In genomic region chr4:148359769-148360168, GRCh38 we compare ENCODE assay signal across 23 cellular contexts.
DNase-seq lines count a peak whose midpoint lies in the region; ATAC-seq and TF ChIP-seq lines count a peak whose summit lies in the region.
"Had no signal": no experiment of that assay in that cellular context is flagged by ENCODE, and none has a peak within 500 bp of the region (broad histone marks: within the 10 kb centered on the region; RNA-seq: fewer than 3 reads in every experiment).

No MANE protein-coding gene starts in this region.

- intact Hi-C loops in CD4-positive, alpha-beta T cell (cut with DNase I, micrococcal nuclease), result no loop called here
- intact Hi-C loops in CD8-positive, alpha-beta T cell (cut with DNase I, micrococcal nuclease), result no loop called here
- intact Hi-C loops in breast epithelium (cut with DNase I; ENCODE audit: low total_unique reads), result no loop called here

- no peaks in the 10 kb centered on the region for H3K9me3 ChIP-seq in CD4-positive, alpha-beta T cell (ENCODE audit: control insufficient read depth, low read length)
- no peaks in the 10 kb centered on the region for H3K9me3 ChIP-seq in CD8-positive, alpha-beta T cell (ENCODE audit: low read length)
- no peaks in the 10 kb centered on the region for H3K9me3 ChIP-seq in breast epithelium
- H3K9me3 ChIP-seq: MG63, SJCRH30 had no signal

- H3K36me3 ChIP-seq in CD8-positive, alpha-beta T cell (ENCODE audit: insufficient read depth, low read length), result no peaks in the 10 kb centered on the region
- H3K36me3 ChIP-seq in breast epithelium, result no peaks in the 10 kb centered on the region
- H3K36me3 ChIP-seq: MG63, SJCRH30 had no signal

- H3K27me3 ChIP-seq in CD4-positive, alpha-beta T cell (ENCODE audit: control insufficient read depth, insufficient read depth, low read length), result no peaks in the 10 kb centered on the region
- no peaks in the 10 kb centered on the region for H3K27me3 ChIP-seq in CD8-positive, alpha-beta T cell (ENCODE audit: insufficient read depth, low read length)
- no peaks in the 10 kb centered on the region for H3K27me3 ChIP-seq in breast epithelium
- H3K27me3 ChIP-seq: MG63, SJCRH30 had no signal

- H3K4me1 ChIP-seq in CD8-positive, alpha-beta T cell (ENCODE audit: insufficient read depth, low read length), result peaks cover 20% of the 10 kb centered on the region
- no peaks in the 10 kb centered on the region for H3K4me1 ChIP-seq in breast epithelium
- H3K4me1 ChIP-seq: SJCRH30 had no signal

- POLR2A ChIA-PET in CD4-positive, alpha-beta T cell (lab: Charles Lee), result interaction anchor here (1.3 kb wide), 1 partner anchor 82 kb away, joined by 3 read pairs; the partner anchor contains the start of gene NR3C2
- POLR2A ChIA-PET in CD8-positive, alpha-beta T cell (lab: Charles Lee), result no interaction called here

- no peak overlapping the region for H3K27ac ChIP-seq in CD4-positive, alpha-beta T cell (ENCODE audit: low read depth, low read length)
- H3K27ac ChIP-seq in CD8-positive, alpha-beta T cell (ENCODE audit: low read depth, low read length), result no peak overlapping the region
- no peak overlapping the region for H3K27ac ChIP-seq in breast epithelium
- H3K27ac ChIP-seq: SJCRH30 had no signal

- DNase-seq in CD4-positive, alpha-beta T cell, result no peak
- DNase-seq in CD8-positive, alpha-beta T cell, result no peak
- DNase-seq in activated naive CD8-positive, alpha-beta T cell treated with anti-CD3 and anti-CD28 coated beads for 36 hours, result no peak
- DNase-seq in iPS DF 4.7 (ENCODE audit: extremely low read depth, low spot score), result peak; percentile 14
- no peak for DNase-seq in A172 (ENCODE audit: low spot score)
- no peak for DNase-seq in breast epithelium (ENCODE audit: low spot score in 2 of 2)
- DNase-seq in NCI-H187 (lab: John Stamatoyannopoulos, UW), result no peak
- DNase-seq: AML-193, COR-L47, DMS 273 treated with DMSO at 0.1 percent for 48 hours, GDM1, HCEC 1CT, Kasumi-1, MG63, NCI-H1048, NCI-H1436, NCI-H2029 treated with DMSO at 0.1 percent for 48 hours, NCI-H2171, NCI-H526, SJCRH30 had no signal

- peaks cover 4% of the 10 kb centered on the region for H3K36me3 Mint-ChIP-seq in CD4-positive, alpha-beta T cell (ENCODE audit: low read depth)
- H3K36me3 Mint-ChIP-seq in CD8-positive, alpha-beta T cell, result peaks cover 7% of the 10 kb centered on the region
- peaks cover 3% of the 10 kb centered on the region for H3K36me3 Mint-ChIP-seq in activated naive CD8-positive, alpha-beta T cell treated with anti-CD3 and anti-CD28 coated beads for 36 hours
- H3K36me3 Mint-ChIP-seq: CD14-positive monocyte had no signal

- CTCF ChIA-PET in CD4-positive, alpha-beta T cell (lab: Charles Lee), result no interaction called here
- CTCF ChIA-PET in CD8-positive, alpha-beta T cell (lab: Charles Lee), result no interaction called here

- ATAC-seq in CD4-positive, alpha-beta T cell (ENCODE audit: poor library complexity), result no peak
- ATAC-seq in CD8-positive, alpha-beta T cell, result no peak
- ATAC-seq in GM18505 (IDR thresholded peaks at IDR 0.05; ENCODE audit: unreplicated experiment), result no peak
- ATAC-seq: Panc1 had no signal

- H3K27me3 Mint-ChIP-seq in CD4-positive, alpha-beta T cell, result no peaks in the 10 kb centered on the region
- no peaks in the 10 kb centered on the region for H3K27me3 Mint-ChIP-seq in CD8-positive, alpha-beta T cell (ENCODE audit: low read depth)
- no peaks in the 10 kb centered on the region for H3K27me3 Mint-ChIP-seq in activated naive CD8-positive, alpha-beta T cell treated with anti-CD3 and anti-CD28 coated beads for 36 hours

- no peak for TF ChIP-seq CTCF in CD4-positive, alpha-beta T cell (IDR thresholded peaks at IDR 0.05)
- no peak for TF ChIP-seq CTCF in CD8-positive, alpha-beta T cell (IDR thresholded peaks at IDR 0.05)
- TF ChIP-seq CTCF in breast epithelium (IDR thresholded peaks at IDR 0.05), result no peak

- peaks cover 65% of the 10 kb centered on the region for H3K4me1 Mint-ChIP-seq in CD4-positive, alpha-beta T cell (ENCODE audit: low read depth)
- H3K4me1 Mint-ChIP-seq in CD8-positive, alpha-beta T cell (ENCODE audit: low read depth), result peaks cover 65% of the 10 kb centered on the region
- H3K4me1 Mint-ChIP-seq in activated naive CD8-positive, alpha-beta T cell treated with anti-CD3 and anti-CD28 coated beads for 36 hours, result peaks cover 40% of the 10 kb centered on the region
- H3K4me1 Mint-ChIP-seq: CD14-positive monocyte had no signal

- no peak overlapping the region for H3K27ac Mint-ChIP-seq in CD4-positive, alpha-beta T cell
- H3K27ac Mint-ChIP-seq in CD8-positive, alpha-beta T cell, result peak overlapping the region; percentile 15
- H3K27ac Mint-ChIP-seq in activated naive CD8-positive, alpha-beta T cell treated with anti-CD3 and anti-CD28 coated beads for 36 hours, result no peak overlapping the region
- H3K27ac Mint-ChIP-seq: CD14-positive monocyte had no signal

- TF ChIP-seq POLR2A in breast epithelium (IDR thresholded peaks at IDR 0.05), result no peak
- no peak for TF ChIP-seq POLR2A in GM18505 (IDR thresholded peaks at IDR 0.05; ENCODE audit: borderline replicate concordance, extremely low read depth, insufficient read depth, insufficient read length)

- H3K4me3 Mint-ChIP-seq in CD4-positive, alpha-beta T cell, result peak overlapping the region; percentile 11
- H3K4me3 Mint-ChIP-seq in CD8-positive, alpha-beta T cell, result no peak overlapping the region
- peak overlapping the region; percentile 16 for H3K4me3 Mint-ChIP-seq in activated naive CD8-positive, alpha-beta T cell treated with anti-CD3 and anti-CD28 coated beads for 36 hours
- H3K4me3 Mint-ChIP-seq: CD14-positive monocyte had no signal

- no peaks in the 10 kb centered on the region for H3K9me3 Mint-ChIP-seq in CD4-positive, alpha-beta T cell
- no peaks in the 10 kb centered on the region for H3K9me3 Mint-ChIP-seq in CD8-positive, alpha-beta T cell
- peaks cover 2% of the 10 kb centered on the region for H3K9me3 Mint-ChIP-seq in activated naive CD8-positive, alpha-beta T cell treated with anti-CD3 and anti-CD28 coated beads for 36 hours

- no peak overlapping the region for H3K4me3 ChIP-seq in CD8-positive, alpha-beta T cell (ENCODE audit: low read depth, low read length)
- no peak overlapping the region for H3K4me3 ChIP-seq in breast epithelium
- H3K4me3 ChIP-seq: MG63, SJCRH30 had no signal
